In genomic region chr11:32309541-32310217, GRCh38 we compare ENCODE assay signal across 25 cellular contexts.
DNase-seq lines count a peak whose midpoint lies in the region; TF ChIP-seq lines count a peak whose summit lies in the region.
"Had no signal": no experiment of that assay in that cellular context is flagged by ENCODE, and none has a peak within 500 bp of the region (broad histone marks: within the 10 kb centered on the region; RNA-seq: fewer than 3 reads in every experiment).

No MANE protein-coding gene starts in this region.

- H3K4me3 Mint-ChIP-seq in Calu3 (ENCODE audit: low read depth, unreplicated experiment): no peak overlapping the region
- H3K4me3 Mint-ChIP-seq: GM23338; IgD-negative memory B cell; stimulated activated naive B cell treated with anti-CD40 and anti-IgM and Interleukin-4, amounts not matched to agents 10 μg/mL and 1 μg/mL and 100 μg/mL, for 72 hours; WTC11 had no signal

- no peak for TF ChIP-seq CTCF in epithelial cell of esophagus (IDR thresholded peaks at IDR 0.05; ENCODE audit: insufficient read depth, low read depth, low read length, missing control alignments)
- TF ChIP-seq CTCF in thyroid gland (IDR thresholded peaks at IDR 0.05): no peak
- TF ChIP-seq CTCF in Calu3 (IDR thresholded peaks at IDR 0.05; ENCODE audit: unreplicated experiment): no peak
- TF ChIP-seq CTCF in right atrium auricular region (IDR thresholded peaks at IDR 0.05): no peak

- DNase-seq in NCI-H1417 (lab: John Stamatoyannopoulos, UW): peak in 2 of 3 experiments; percentile 67 to 90
- DNase-seq in NCI-H69 (lab: John Stamatoyannopoulos, UW): peak; percentile 89
- peak; percentile 9 for DNase-seq in epithelial cell of esophagus (ENCODE audit: low read depth)
- DNase-seq in thyroid gland: no peak
- DNase-seq in Calu3: no peak
- DNase-seq in cerebellar nuclear complex (lab: John Stamatoyannopoulos, UW): no peak
- DNase-seq in right atrium auricular region (ENCODE audit: low spot score): no peak
- DNase-seq: activated CD4-positive, alpha-beta T cell treated with anti-CD3 and anti-CD28 coated beads, Interleukin-2, amount 50 U/mL, for 4 hours; activated naive CD4-positive, alpha-beta T cell treated with anti-CD3 and anti-CD28 coated beads, Interleukin-2, amount 50 U/mL, for 16 hours; central memory CD4-positive, alpha-beta T cell; mucosa of descending colon; NCI-H1092 treated with DMSO at 0.1 percent for 48 hours; NCI-H2107; NCI-H526 treated with DMSO at 0.1 percent for 48 hours; right lobe of liver; stimulated activated CD4-positive, alpha-beta T cell treated with anti-CD3 and anti-CD28 coated beads, Interleukin-12 subunit alpha, Interleukin-12 subunit beta, amount 100 ng/mL, for 4 hours; stimulated activated CD4-positive, alpha-beta T cell treated with anti-CD3 and anti-CD28 coated beads, Interleukin-4, amount 100 ng/mL, for 24 hours; stimulated activated naive B cell treated with anti-CD40 and anti-IgM and Interleukin-4, amounts not matched to agents 10 μg/mL and 1 μg/mL and 100 μg/mL, for 72 hours; T1000 had no signal

- H3K9me3 Mint-ChIP-seq in Calu3 (ENCODE audit: low read depth, unreplicated experiment): no peaks in the 10 kb centered on the region
- H3K9me3 Mint-ChIP-seq: GM23338; IgD-negative memory B cell; stimulated activated naive B cell treated with anti-CD40 and anti-IgM and Interleukin-4, amounts not matched to agents 10 μg/mL and 1 μg/mL and 100 μg/mL, for 72 hours; WTC11 had no signal

- H3K36me3 ChIP-seq in thyroid gland (no peaks in the 10 kb centered on the region), right atrium auricular region (no peaks in the 10 kb centered on the region)
- H3K36me3 ChIP-seq: ascending aorta, right lobe of liver, suprapubic skin had no signal

- no peak overlapping the region for H3K27ac Mint-ChIP-seq in Calu3 (ENCODE audit: unreplicated experiment)
- H3K27ac Mint-ChIP-seq: GM23338; IgD-negative memory B cell; stimulated activated naive B cell treated with anti-CD40 and anti-IgM and Interleukin-4, amounts not matched to agents 10 μg/mL and 1 μg/mL and 100 μg/mL, for 72 hours; WTC11 had no signal

- peaks cover 14% of the 10 kb centered on the region for H3K4me1 Mint-ChIP-seq in Calu3 (ENCODE audit: low read depth, unreplicated experiment)

- no TSS peak for BruUV-seq in Calu3 (replicated peaks; lab: Mats Ljungman, UMichigan)

- 28 to 37% methylated on average over 9 of the region's 9 CpGs for WGBS in thyroid gland, 2 donors

- intact Hi-C loops in thyroid gland (cut with DNase I) (no loop called here), Calu3 (cut with micrococcal nuclease; ENCODE audit: unreplicated experiment) (no loop called here)

- H3K4me1 ChIP-seq in thyroid gland (peaks cover 26 to 46% of the 10 kb centered on the region in 2 donors), right atrium auricular region (no peaks in the 10 kb centered on the region)
- H3K4me1 ChIP-seq: ascending aorta, parathyroid adenoma, right lobe of liver had no signal

- no peak overlapping the region for H3K4me3 ChIP-seq in epithelial cell of esophagus (ENCODE audit: low read length)
- no peak overlapping the region for H3K4me3 ChIP-seq in thyroid gland (replicated peaks in 1 of 3)
- H3K4me3 ChIP-seq in right atrium auricular region: no peak overlapping the region
- H3K4me3 ChIP-seq: ascending aorta, GM23338, mucosa of descending colon, right lobe of liver, suprapubic skin had no signal

- H3K9me3 ChIP-seq in thyroid gland: no peaks in the 10 kb centered on the region
- H3K9me3 ChIP-seq in right atrium auricular region: no peaks in the 10 kb centered on the region
- H3K9me3 ChIP-seq: ascending aorta, mucosa of descending colon, right lobe of liver, suprapubic skin had no signal

- no peaks in the 10 kb centered on the region for H3K36me3 Mint-ChIP-seq in Calu3 (ENCODE audit: insufficient read depth, unreplicated experiment)
- H3K36me3 Mint-ChIP-seq: IgD-negative memory B cell; stimulated activated naive B cell treated with anti-CD40 and anti-IgM and Interleukin-4, amounts not matched to agents 10 μg/mL and 1 μg/mL and 100 μg/mL, for 72 hours; WTC11 had no signal

- H3K27me3 Mint-ChIP-seq in Calu3 (ENCODE audit: unreplicated experiment): peaks cover 48% of the 10 kb centered on the region

- CTCF ChIA-PET in Calu3 (lab: Charles Lee): no interaction called here

- H3K27ac ChIP-seq in thyroid gland (peak overlapping the region; percentile 79 to 84 (median 80)), right atrium auricular region (no peak overlapping the region)
- H3K27ac ChIP-seq: ascending aorta, parathyroid adenoma, right lobe of liver, suprapubic skin had no signal

- H3K27me3 ChIP-seq in thyroid gland: no peaks in the 10 kb centered on the region
- H3K27me3 ChIP-seq in right atrium auricular region: no peaks in the 10 kb centered on the region
- H3K27me3 ChIP-seq: ascending aorta, right lobe of liver had no signal

- no peak for TF ChIP-seq POLR2A in thyroid gland (IDR thresholded peaks at IDR 0.05)

Comparison
In these comparisons a context has a peak if more than half of its experiments do, and no peak if none do; other contexts are left out.
1. DNase-seq: peak in NCI-H1417 (2 of 3), NCI-H69 (single experiment) and epithelial cell of esophagus (single experiment); none in thyroid gland (0 of 2), Calu3 (single experiment), cerebellar nuclear complex (0 of 2) and right atrium auricular region (single experiment).
2. H3K27ac ChIP-seq: peak in thyroid gland (3 of 3); none in right atrium auricular region (0 of 2).